In genomic region chr3:119294889-119295769, GRCh38 we compare ENCODE assay signal across 8 cellular contexts. TPM values are rescaled to one million over a fixed set of nuclear protein-coding genes. Genes with fewer than 3 reads are reported as not detected.
A peak's percentile ranks its signal among the peaks of the same experiment; 100 is the strongest.
DNase-seq lines count a peak whose midpoint lies in the region; ATAC-seq, FAIRE-seq and TF ChIP-seq lines count a peak whose summit lies in the region.

No MANE protein-coding gene starts in this region.

- H3K27me3 ChIP-seq in astrocyte (ENCODE audit: insufficient read depth, low read length): no peaks in the 10 kb centered on the region

- peaks cover 9% of the 10 kb centered on the region for H3K36me3 ChIP-seq in astrocyte (ENCODE audit: insufficient read depth, low read length)

- H3K27me3 Mint-ChIP-seq in astrocyte (ENCODE audit: low read depth, unreplicated experiment) (peaks cover 3% of the 10 kb centered on the region), immature natural killer cell (ENCODE audit: low read depth in 3 of 3) (peaks cover 22 to 25% (median 25%) of the 10 kb centered on the region in 3 donors)

- intact Hi-C loops in posterior vena cava (cut with DNase I): no loop called here

- DNase-seq in AG08396 (ENCODE audit: low spot score): peak; percentile 28
- DNase-seq in T follicular helper cell (ENCODE audit: low read depth): peak; percentile 39
- peak; percentile 46 for DNase-seq in astrocyte (ENCODE audit: low read depth)
- peak; percentile 54 to 65 (median 60) for DNase-seq in immature natural killer cell
- DNase-seq in stimulated activated CD4-positive, alpha-beta T cell treated with anti-CD3 and anti-CD28 coated beads, Interleukin-15, amount 100 ng/mL, for 24 hours: peak; percentile 69
- no peak for DNase-seq in posterior vena cava (ENCODE audit: low spot score)

- H3K27ac Mint-ChIP-seq in astrocyte (ENCODE audit: unreplicated experiment): peak overlapping the region; percentile 86
- peak overlapping the region; percentile 94 to 98 (median 96) for H3K27ac Mint-ChIP-seq in immature natural killer cell

- H3K4me1 Mint-ChIP-seq in astrocyte (ENCODE audit: low read depth, unreplicated experiment) (peaks cover 38% of the 10 kb centered on the region), immature natural killer cell (peaks cover 64 to 70% of the 10 kb centered on the region in 2 donors)

- no peak for TF ChIP-seq CTCF in astrocyte (IDR thresholded peaks at IDR 0.05; ENCODE audit: insufficient read depth, low read depth, low read length)

- peak overlapping the region; percentile 86 for H3K27ac ChIP-seq in astrocyte (ENCODE audit: low read depth, low read length)

- no peak for FAIRE-seq in astrocyte (lab: Jason Lieb, UNC)

- H3K4me3 Mint-ChIP-seq in astrocyte (ENCODE audit: unreplicated experiment) (peak overlapping the region; percentile 93), immature natural killer cell (peak overlapping the region; percentile 88 to 94 (median 89))

- peak; percentile 42 for ATAC-seq in GM18909 (IDR thresholded peaks at IDR 0.05; ENCODE audit: poor library complexity, unreplicated experiment)
- peak; percentile 33 for ATAC-seq in HG03139 (IDR thresholded peaks at IDR 0.05; ENCODE audit: unreplicated experiment)

- peak overlapping the region; percentile 49 for H2AFZ ChIP-seq in astrocyte (ENCODE audit: low read depth, low read length)

- H3K36me3 Mint-ChIP-seq in astrocyte (ENCODE audit: low read depth, unreplicated experiment) (peaks cover 11% of the 10 kb centered on the region), immature natural killer cell (no peaks in the 10 kb centered on the region)

- H3K9me3 Mint-ChIP-seq in astrocyte (ENCODE audit: unreplicated experiment): no peaks in the 10 kb centered on the region
- no peaks in the 10 kb centered on the region for H3K9me3 Mint-ChIP-seq in immature natural killer cell

- peak overlapping the region; percentile 73 for H3K4me3 ChIP-seq in astrocyte (ENCODE audit: insufficient read depth, low read depth, low read length)

- H3K4me2 ChIP-seq in astrocyte (ENCODE audit: low read length): peak overlapping the region; percentile 96

- peak overlapping the region; percentile 93 for H3K9ac ChIP-seq in astrocyte (ENCODE audit: low read length)

- peaks cover 20% of the 10 kb centered on the region for H4K20me1 ChIP-seq in astrocyte (ENCODE audit: insufficient read depth, low read length)

- H3K79me2 ChIP-seq in astrocyte (ENCODE audit: insufficient read depth, low read length): peaks cover 61% of the 10 kb centered on the region

- peaks cover 28% of the 10 kb centered on the region for H3K4me1 ChIP-seq in astrocyte (ENCODE audit: insufficient read depth, low read length)

- H3K9me3 ChIP-seq in astrocyte (ENCODE audit: insufficient read depth, low read depth, low read length): no peaks in the 10 kb centered on the region

RNA-seq across cellular contexts. Expression of gene ARHGAP31, which starts 0.9 kb away (rescaled TPM):
- total RNA-seq in astrocyte: 48.1 and 58.8 TPM in 2 replicates
- polyA plus RNA-seq in immature natural killer cell: 1 to 10 TPM; 1.1 to 4.9 (median 2.8) TPM
- total RNA-seq in posterior vena cava: 10 to 100 TPM; 26.5 to 26.9 TPM

RNA-seq across cellular contexts. Expression of gene B4GALT4, which starts 54.5 kb away (rescaled TPM):
- total RNA-seq in astrocyte: 36.7 and 45.4 TPM in 2 replicates
- 10 to 100 TPM; 24.0 to 29.0 (median 24.3) TPM for polyA plus RNA-seq in immature natural killer cell
- 10 to 100 TPM; 19.0 to 19.7 TPM for total RNA-seq in posterior vena cava
